8 cellular contexts compared by ENCODE assay signal in genomic region chr11:125886997-125887372, GRCh38. TPM values are rescaled to one million over a fixed set of nuclear protein-coding genes. Genes with fewer than 3 reads are reported as not detected.
DNase-seq lines count a peak whose midpoint lies in the region; ATAC-seq and TF ChIP-seq lines count a peak whose summit lies in the region.

No MANE protein-coding gene starts in this region.

- no peak overlapping the region for H3K18ac ChIP-seq in mesenchymal stem cell (ENCODE audit: low read depth in 1 of 2, low read length in 2 of 2)

- no peak overlapping the region for H2AK5ac ChIP-seq in mesenchymal stem cell (ENCODE audit: low read length, severe bottlenecking)

- H3K79me1 ChIP-seq in mesenchymal stem cell (replicated peaks; ENCODE audit: low read length, poor library complexity, severe bottlenecking), result peaks cover 2% of the 10 kb centered on the region

- peaks cover 17% of the 10 kb centered on the region for H3K4me1 ChIP-seq in CD4-positive, CD25-positive, alpha-beta regulatory T cell (ENCODE audit: control insufficient read depth, insufficient read depth, low read length, poor library complexity, severe bottlenecking)
- H3K4me1 ChIP-seq in mesenchymal stem cell (ENCODE audit: control insufficient read depth, insufficient read depth, low read depth, low read length) (peaks cover 6% of the 10 kb centered on the region), thoracic aorta (ENCODE audit: control insufficient read depth in 1 of 2, low read depth in 2 of 2) (peaks cover 0 to 3% of the 10 kb centered on the region in 2 donors)

- H3K9ac ChIP-seq in mesenchymal stem cell (ENCODE audit: low read length), result peak overlapping the region; percentile 88

- H2BK12ac ChIP-seq in mesenchymal stem cell (ENCODE audit: low read length in 2 of 2), result peak overlapping the region in 1 of 2 experiments; percentile 66

- no peaks in the 10 kb centered on the region for H3K9me3 ChIP-seq in CD4-positive, CD25-positive, alpha-beta regulatory T cell (ENCODE audit: control insufficient read depth in 2 of 2, low read length in 2 of 2)
- H3K9me3 ChIP-seq in mesenchymal stem cell (ENCODE audit: control insufficient read depth, low read length) (no peaks in the 10 kb centered on the region), thoracic aorta (no peaks in the 10 kb centered on the region)

- peak overlapping the region; percentile 57 for H3K4me3 ChIP-seq in CD4-positive, CD25-positive, alpha-beta regulatory T cell (ENCODE audit: low read depth, low read length)
- peak overlapping the region; percentile 76 to 99 (median 92) for H3K4me3 ChIP-seq in dorsolateral prefrontal cortex
- peak overlapping the region in 1 of 2 experiments; percentile 94 for H3K4me3 ChIP-seq in mesenchymal stem cell (ENCODE audit: insufficient read depth in 1 of 2, low read depth in 1 of 2, low read length in 2 of 2)
- peak overlapping the region; percentile 89 for H3K4me3 ChIP-seq in thoracic aorta

- H3K27ac ChIP-seq in CD4-positive, CD25-positive, alpha-beta regulatory T cell (ENCODE audit: insufficient read depth, low read length, poor library complexity, severe bottlenecking), result peak overlapping the region; percentile 80
- H3K27ac ChIP-seq in dorsolateral prefrontal cortex, result peak overlapping the region in 55 of 59 donors; percentile 41 to 99 (median 95)
- H3K27ac ChIP-seq in mesenchymal stem cell (ENCODE audit: low read length, poor library complexity, severe bottlenecking), result no peak overlapping the region
- H3K27ac ChIP-seq in thoracic aorta, result peak overlapping the region; percentile 72 to 92

- H4K91ac ChIP-seq in mesenchymal stem cell (ENCODE audit: low read length), result peak overlapping the region; percentile 2

- 91% methylated on average over 24 of the region's 24 CpGs for WGBS in mesenchymal stem cell

- peaks cover 0 to 5% (median 0%) of the 10 kb centered on the region in 7 donors for H3K9me3 Mint-ChIP-seq in CD4-positive, CD25-positive, alpha-beta regulatory T cell
- no peaks in the 10 kb centered on the region for H3K9me3 Mint-ChIP-seq in T-helper 1 cell treated with Interleukin-12 subunit alpha and Interleukin-12 subunit beta and Interleukin-4 antibody, amounts not matched to agents 30 μg/mL and 1 μg/mL, for 36 hours

- H2BK15ac ChIP-seq in mesenchymal stem cell (ENCODE audit: low read depth, poor library complexity, severe bottlenecking), result no peak overlapping the region

- H3K4me2 ChIP-seq in mesenchymal stem cell (ENCODE audit: low read length, poor library complexity, severe bottlenecking), result no peak overlapping the region

- H3K4me3 Mint-ChIP-seq in CD4-positive, CD25-positive, alpha-beta regulatory T cell, result peak overlapping the region; percentile 92 to 99 (median 97)
- H3K4me3 Mint-ChIP-seq in T-helper 1 cell treated with Interleukin-12 subunit alpha and Interleukin-12 subunit beta and Interleukin-4 antibody, amounts not matched to agents 30 μg/mL and 1 μg/mL, for 36 hours, result peak overlapping the region; percentile 86

- no peaks in the 10 kb centered on the region for H3K36me3 Mint-ChIP-seq in CD4-positive, CD25-positive, alpha-beta regulatory T cell
- peaks cover 9% of the 10 kb centered on the region for H3K36me3 Mint-ChIP-seq in T-helper 1 cell treated with Interleukin-12 subunit alpha and Interleukin-12 subunit beta and Interleukin-4 antibody, amounts not matched to agents 30 μg/mL and 1 μg/mL, for 36 hours (ENCODE audit: low read depth)

- no peak overlapping the region for H2BK5ac ChIP-seq in mesenchymal stem cell (ENCODE audit: low read depth, low read length, poor library complexity, severe bottlenecking)

- intact Hi-C loops in dorsolateral prefrontal cortex (cut with DNase I), result loop anchor here (5.0 to 10.0 kb wide), 3 partner anchors 260 to 935 kb away; partner anchors contain the start of genes CHEK1 (in 2 of the 2), CCDC15 (in 1 of the 2) and FEZ1 (in 1 of the 2)

- H3K4me1 Mint-ChIP-seq in CD4-positive, CD25-positive, alpha-beta regulatory T cell, result peaks cover 11 to 38% (median 26%) of the 10 kb centered on the region in 4 donors
- peaks cover 25% of the 10 kb centered on the region for H3K4me1 Mint-ChIP-seq in T-helper 1 cell treated with Interleukin-12 subunit alpha and Interleukin-12 subunit beta and Interleukin-4 antibody, amounts not matched to agents 30 μg/mL and 1 μg/mL, for 36 hours (ENCODE audit: low read depth)

- H3K27me3 ChIP-seq in CD4-positive, CD25-positive, alpha-beta regulatory T cell (ENCODE audit: control insufficient read depth, insufficient read depth, low read length), result no peaks in the 10 kb centered on the region
- H3K27me3 ChIP-seq in dorsolateral prefrontal cortex, result no peaks in the 10 kb centered on the region
- no peaks in the 10 kb centered on the region for H3K27me3 ChIP-seq in mesenchymal stem cell (ENCODE audit: control insufficient read depth in 1 of 2, insufficient read depth in 1 of 2, low read length in 2 of 2)
- no peaks in the 10 kb centered on the region for H3K27me3 ChIP-seq in thoracic aorta (replicated peaks; ENCODE audit: insufficient read depth)

- no peak overlapping the region for H3K23ac ChIP-seq in mesenchymal stem cell (ENCODE audit: low read length in 2 of 2)

- ATAC-seq in CD4-positive, CD25-positive, alpha-beta regulatory T cell (ENCODE audit: low read depth in 2 of 2), result peak; percentile 41 to 42
- ATAC-seq in GM19324 (IDR thresholded peaks at IDR 0.05; ENCODE audit: low FRiP score, unreplicated experiment) (peak; percentile 21), HG03354 (IDR thresholded peaks at IDR 0.05; ENCODE audit: poor library complexity, severe bottlenecking, unreplicated experiment) (peak; percentile 33), thoracic aorta (ENCODE audit: insufficient number of reproducible peaks, low FRiP score, low read depth) (peak; percentile 21)

- peak overlapping the region; percentile 92 to 97 (median 95) for H3K27ac Mint-ChIP-seq in CD4-positive, CD25-positive, alpha-beta regulatory T cell
- peak overlapping the region; percentile 98 for H3K27ac Mint-ChIP-seq in T-helper 1 cell treated with Interleukin-12 subunit alpha and Interleukin-12 subunit beta and Interleukin-4 antibody, amounts not matched to agents 30 μg/mL and 1 μg/mL, for 36 hours

- H2BK120ac ChIP-seq in mesenchymal stem cell (ENCODE audit: low read depth, low read length), result no peak overlapping the region

- TF ChIP-seq CTCF in dorsolateral prefrontal cortex (IDR thresholded peaks at IDR 0.05 in 54 of 56, conservative IDR thresholded peaks at IDR 0.05 in 2 of 56; ENCODE audit: low read depth in 1 of 56, partially characterized antibody in 56 of 56) (no peak), thoracic aorta (IDR thresholded peaks at IDR 0.05) (no peak)

- no peak overlapping the region for H3K4ac ChIP-seq in mesenchymal stem cell (ENCODE audit: low read depth in 1 of 2, low read length in 2 of 2)

- peak overlapping the region; percentile 99 for H2AFZ ChIP-seq in mesenchymal stem cell (ENCODE audit: low read depth, low read length)

- peaks cover 7% of the 10 kb centered on the region for H3K27me3 Mint-ChIP-seq in CD4-positive, CD25-positive, alpha-beta regulatory T cell
- peaks cover 8% of the 10 kb centered on the region for H3K27me3 Mint-ChIP-seq in T-helper 1 cell treated with Interleukin-12 subunit alpha and Interleukin-12 subunit beta and Interleukin-4 antibody, amounts not matched to agents 30 μg/mL and 1 μg/mL, for 36 hours (ENCODE audit: low read depth)

- H3K14ac ChIP-seq in mesenchymal stem cell (ENCODE audit: low read length in 2 of 2), result no peak overlapping the region

- no peaks in the 10 kb centered on the region for H3K36me3 ChIP-seq in CD4-positive, CD25-positive, alpha-beta regulatory T cell (ENCODE audit: control insufficient read depth, insufficient read depth, low read length)
- H3K36me3 ChIP-seq in mesenchymal stem cell (ENCODE audit: control insufficient read depth in 1 of 2, insufficient read depth in 2 of 2, low read depth in 1 of 2, low read length in 2 of 2) (no peaks in the 10 kb centered on the region), thoracic aorta (no peaks in the 10 kb centered on the region)

- no peak overlapping the region for H4K8ac ChIP-seq in mesenchymal stem cell (ENCODE audit: low read length)

- peak in 2 of 3 donors; percentile 36 to 74 for DNase-seq in CD4-positive, CD25-positive, alpha-beta regulatory T cell
- DNase-seq in dorsolateral prefrontal cortex, result peak in 7 of 10 donors; percentile 26 to 52 (median 41)
- no peak for DNase-seq in mesenchymal stem cell
- no peak for DNase-seq in thoracic aorta (ENCODE audit: low spot score)
- no peak for DNase-seq in NCI-H2081 (lab: John Stamatoyannopoulos, UW)

RNA-seq across cellular contexts. Expression of gene HYLS1, which starts 0.5 kb away (rescaled TPM):
- total RNA-seq in CD4-positive, CD25-positive, alpha-beta regulatory T cell, result 3.1 TPM
- polyA plus RNA-seq in CD4-positive, CD25-positive, alpha-beta regulatory T cell, result 10 to 100 TPM in 3 of 4 donors, 1 to 10 TPM in 1; 6.7 to 13.3 (median 11.8) TPM
- total RNA-seq in dorsolateral prefrontal cortex (10 to 100 TPM in 39 of 120 experiments, 1 to 10 TPM in 81; 4.1 to 13.5 (median 9.1) TPM), thoracic aorta (1 to 10 TPM in 1 of 2 donors, under 1 TPM in 1; 0.56 to 6.1 TPM)
- polyA plus RNA-seq in mesenchymal stem cell (2013, experiment 1 of 2), result 3.3 TPM
- polyA plus RNA-seq in mesenchymal stem cell (2013, experiment 2 of 2), result 2.9 TPM

RNA-seq across cellular contexts. Expression of gene PUS3, which starts 16.0 kb away (rescaled TPM):
- total RNA-seq in CD4-positive, CD25-positive, alpha-beta regulatory T cell, result 4.8 TPM
- polyA plus RNA-seq in CD4-positive, CD25-positive, alpha-beta regulatory T cell, result 10 to 100 TPM; 11.0 to 15.1 (median 14.4) TPM
- total RNA-seq in dorsolateral prefrontal cortex (10 to 100 TPM in 20 of 120 experiments, 1 to 10 TPM in 100; 3.9 to 13.9 (median 7.6) TPM), thoracic aorta (10 to 100 TPM in 1 of 2 donors, 1 to 10 TPM in 1; 1.6 to 16.9 TPM)
- 17.2 TPM for polyA plus RNA-seq in mesenchymal stem cell (2013, experiment 1 of 2)
- 17.5 TPM for polyA plus RNA-seq in mesenchymal stem cell (2013, experiment 2 of 2)

RNA-seq across cellular contexts. Expression of gene DDX25, which starts 17.3 kb away (rescaled TPM):
- not detected for total RNA-seq in CD4-positive, CD25-positive, alpha-beta regulatory T cell
- not detected for polyA plus RNA-seq in CD4-positive, CD25-positive, alpha-beta regulatory T cell
- total RNA-seq in dorsolateral prefrontal cortex (10 to 100 TPM; 15.1 to 53.1 (median 36.7) TPM), thoracic aorta (not detected)
- not detected for polyA plus RNA-seq in mesenchymal stem cell (2013, experiment 1 of 2)
- not detected for polyA plus RNA-seq in mesenchymal stem cell (2013, experiment 2 of 2)

RNA-seq across cellular contexts. Expression of gene PATE4, which starts 53.9 kb away (rescaled TPM):
- total RNA-seq in CD4-positive, CD25-positive, alpha-beta regulatory T cell, result not detected
- polyA plus RNA-seq in CD4-positive, CD25-positive, alpha-beta regulatory T cell, result not detected
- total RNA-seq in dorsolateral prefrontal cortex (not detected), thoracic aorta (not detected)
- not detected for polyA plus RNA-seq in mesenchymal stem cell (2013, experiment 1 of 2)
- not detected for polyA plus RNA-seq in mesenchymal stem cell (2013, experiment 2 of 2)

RNA-seq across cellular contexts. Expression of gene VSIG10L2, which starts 58.9 kb away (rescaled TPM):
- total RNA-seq in CD4-positive, CD25-positive, alpha-beta regulatory T cell, result not detected
- polyA plus RNA-seq in CD4-positive, CD25-positive, alpha-beta regulatory T cell, result not detected
- under 1 TPM in 2 of 120 experiments, not detected in 118; 0.09 to 0.11 TPM for total RNA-seq in dorsolateral prefrontal cortex
- polyA plus RNA-seq in mesenchymal stem cell (2013, experiment 1 of 2), result not detected
- polyA plus RNA-seq in mesenchymal stem cell (2013, experiment 2 of 2), result not detected
- not detected for total RNA-seq in thoracic aorta

Comparison
In these comparisons a context has a peak if more than half of its experiments do, and no peak if none do; other contexts are left out.
1. DNase-seq: peak in CD4-positive, CD25-positive, alpha-beta regulatory T cell (2 of 3) and dorsolateral prefrontal cortex (7 of 10); none in mesenchymal stem cell (single experiment), thoracic aorta (single experiment) and NCI-H2081 (0 of 2).
2. RNA of gene DDX25, which starts 17.3 kb away (total RNA-seq): 15.1 to 53.1 TPM in dorsolateral prefrontal cortex; not detected in CD4-positive, CD25-positive, alpha-beta regulatory T cell (single experiment) and not detected in thoracic aorta; every median in the first group is over 10 times any median in the second.
3. Peak in every context shown above with its lines, with median percentiles within 50 percentile points of each other: ATAC-seq.